ENCODE assay signal across 11 cellular contexts in genomic region chr15:45121706-45122417, GRCh38. TPM values are rescaled to one million over a fixed set of nuclear protein-coding genes. Genes with fewer than 3 reads are reported as not detected.
DNase-seq lines count a peak whose midpoint lies in the region; ATAC-seq and TF ChIP-seq lines count a peak whose summit lies in the region.
"Had no signal": no experiment of that assay in that cellular context is flagged by ENCODE, and none has a peak within 500 bp of the region (broad histone marks: within the 10 kb centered on the region; RNA-seq: fewer than 3 reads in every experiment).

No MANE protein-coding gene starts in this region.

- intact Hi-C loops in Right ventricle myocardium superior (cut with DNase I): no loop called here

- POLR2A ChIA-PET in HEK293T (lab: Yijun Ruan, JAX): no interaction called here

- CTCF ChIA-PET in HEK293T (lab: Yijun Ruan, JAX): interaction anchor here (0.6 kb wide), 1 partner anchor 56 kb away, joined by 3 read pairs; no protein-coding TSS in a partner anchor

- TF ChIP-seq CTCF in fibroblast of mammary gland (conservative IDR thresholded peaks at IDR 0.05; ENCODE audit: control insufficient read depth, insufficient read depth, low read depth, low read length): no peak

- DNase-seq in GM04503 (ENCODE audit: low read depth): peak; percentile 44
- peak; percentile 64 for DNase-seq in RPMI7951 (ENCODE audit: low read depth)
- DNase-seq in fibroblast of mammary gland (ENCODE audit: low read depth): peak; percentile 89
- DNase-seq in skeletal muscle cell (ENCODE audit: low read depth): peak; percentile 65
- no peak for DNase-seq in Right ventricle myocardium superior
- no peak for DNase-seq in HEK293T (ENCODE audit: extremely low spot score)
- DNase-seq: activated CD4-positive, alpha-beta T cell treated with anti-CD3 and anti-CD28 coated beads for 1 hour; left ventricle myocardium superior; NCI-H1930 had no signal

- no peak for ATAC-seq in Right ventricle myocardium superior (ENCODE audit: poor library complexity)
- ATAC-seq in HG02840 (IDR thresholded peaks at IDR 0.05; ENCODE audit: low FRiP score, unreplicated experiment): no peak
- ATAC-seq: left ventricle myocardium superior had no signal

- H3K4me3 ChIP-seq in fibroblast of mammary gland (ENCODE audit: control insufficient read depth, low read depth, low read length) (no peak overlapping the region), skeletal muscle cell (ENCODE audit: low read depth, low read length) (no peak overlapping the region)

TF ChIP-seq in HEK293T, 16 proteins besides CTCF, POLR2A, EP300 and RAD21:
- no peak for TF ChIP-seq FOXK2 (IDR thresholded peaks at IDR 0.05)
- TF ChIP-seq ELF4 (IDR thresholded peaks at IDR 0.05): no peak
- TF ChIP-seq BHLHE40 (IDR thresholded peaks at IDR 0.05; ENCODE audit: borderline replicate concordance): no peak
- no peak for TF ChIP-seq CTBP1 (IDR thresholded peaks at IDR 0.05; ENCODE audit: borderline replicate concordance)
- no peak for TF ChIP-seq HDGF (IDR thresholded peaks at IDR 0.05; ENCODE audit: borderline replicate concordance)
- TF ChIP-seq ZNF384 (IDR thresholded peaks at IDR 0.05): no peak
- TF ChIP-seq ARNT (IDR thresholded peaks at IDR 0.05): no peak
- no peak for TF ChIP-seq NFRKB (IDR thresholded peaks at IDR 0.05)
- TF ChIP-seq, protein P1, sequence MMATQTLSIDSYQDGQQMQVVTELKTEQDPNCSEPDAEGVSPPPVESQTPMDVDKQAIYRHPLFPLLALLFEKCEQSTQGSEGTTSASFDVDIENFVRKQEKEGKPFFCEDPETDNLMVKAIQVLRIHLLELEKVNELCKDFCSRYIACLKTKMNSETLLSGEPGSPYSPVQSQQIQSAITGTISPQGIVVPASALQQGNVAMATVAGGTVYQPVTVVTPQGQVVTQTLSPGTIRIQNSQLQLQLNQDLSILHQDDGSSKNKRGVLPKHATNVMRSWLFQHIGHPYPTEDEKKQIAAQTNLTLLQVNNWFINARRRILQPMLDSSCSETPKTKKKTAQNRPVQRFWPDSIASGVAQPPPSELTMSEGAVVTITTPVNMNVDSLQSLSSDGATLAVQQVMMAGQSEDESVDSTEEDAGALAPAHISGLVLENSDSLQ (IDR thresholded peaks at IDR 0.05): no peak
- no peak for TF ChIP-seq FOXA1 (IDR thresholded peaks at IDR 0.05)
- no peak for TF ChIP-seq SUZ12 (IDR thresholded peaks at IDR 0.05)
- TF ChIP-seq SP1 (IDR thresholded peaks at IDR 0.05): no peak
- no peak for TF ChIP-seq FOXM1 (IDR thresholded peaks at IDR 0.05; ENCODE audit: borderline replicate concordance)

RNA-seq across cellular contexts. Expression of gene DUOXA2, which starts 7.7 kb away (rescaled TPM):
- total RNA-seq in RPMI7951 (2014; rRNA removed; shearing (Covaris generic)): not detected in 2 replicates
- total RNA-seq in Right ventricle myocardium superior: not detected
- total RNA-seq: left ventricle myocardium superior, progenitor cell of endocrine pancreas had no signal

RNA-seq across cellular contexts. Expression of gene DUOXA1, which starts 7.8 kb away (rescaled TPM):
- total RNA-seq in RPMI7951 (2014; rRNA removed; shearing (Covaris generic)): not detected in 2 replicates
- total RNA-seq in Right ventricle myocardium superior: 0.56 TPM

RNA-seq across cellular contexts. Expression of gene DUOX2, which starts 7.9 kb away (rescaled TPM):
- total RNA-seq in RPMI7951 (2014; rRNA removed; shearing (Covaris generic)): not detected in 2 replicates
- total RNA-seq in Right ventricle myocardium superior: 0.08 TPM

RNA-seq across cellular contexts. Expression of gene DUOX1, which starts 7.9 kb away (rescaled TPM):
- not detected in 2 replicates for total RNA-seq in RPMI7951 (2014; rRNA removed; shearing (Covaris generic))
- total RNA-seq in Right ventricle myocardium superior: 1.2 TPM

Comparison
In these comparisons a context has a peak if more than half of its experiments do, and no peak if none do; other contexts are left out.
1. DNase-seq: peak in GM04503 (single experiment), RPMI7951 (single experiment), fibroblast of mammary gland (single experiment) and skeletal muscle cell (single experiment); none in Right ventricle myocardium superior (single experiment) and HEK293T (single experiment).